In the genomic region with DNA sequence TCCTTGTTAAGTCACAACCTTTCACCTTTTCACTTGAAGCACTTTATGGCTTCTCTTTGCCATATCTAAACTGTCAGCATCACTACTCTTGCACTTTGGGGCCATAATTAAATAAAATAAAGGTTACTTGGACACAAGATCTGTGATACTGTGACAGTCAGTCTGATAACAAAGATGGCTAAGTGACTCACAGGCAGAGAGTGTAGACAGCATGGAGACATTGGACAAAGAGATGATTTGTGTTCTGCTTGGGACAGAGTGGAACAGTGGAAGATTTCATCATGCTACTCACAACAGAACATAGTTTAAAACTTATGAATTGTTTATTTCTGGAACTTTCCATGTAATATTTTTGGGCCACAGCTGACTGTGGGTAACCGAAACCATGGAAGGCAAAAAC, we compare ENCODE assay signal across 21 cellular contexts.
DNase-seq lines count a peak whose midpoint lies in the region; ATAC-seq and TF ChIP-seq lines count a peak whose summit lies in the region.
"Had no signal": no experiment of that assay in that cellular context is flagged by ENCODE, and none has a peak within 500 bp of the region (broad histone marks: within the 10 kb centered on the region; RNA-seq: fewer than 3 reads in every experiment).

No MANE protein-coding gene starts in this region.

- H3K4me3 ChIP-seq in AG10803 (ENCODE audit: low read length) (no peak overlapping the region), fibroblast of pulmonary artery (replicated peaks; ENCODE audit: low read depth, low read length) (no peak overlapping the region)
- H3K4me3 ChIP-seq: heart left ventricle, lower lobe of right lung had no signal

- ATAC-seq in HG03159 (IDR thresholded peaks at IDR 0.05; ENCODE audit: unreplicated experiment) = no peak
- ATAC-seq in HG03108 (IDR thresholded peaks at IDR 0.05; ENCODE audit: unreplicated experiment) = no peak
- ATAC-seq: lower lobe of right lung had no signal

- TF ChIP-seq CTCF in AG10803 (conservative IDR thresholded peaks at IDR 0.05; ENCODE audit: low read length) (no peak), fibroblast of pulmonary artery (IDR thresholded peaks at IDR 0.05; ENCODE audit: low read length, missing control alignments) (no peak)

- peak; percentile 11 for DNase-seq in AG10803 (ENCODE audit: low read depth)
- peak; percentile 29 for DNase-seq in RPMI7951 (ENCODE audit: low read depth)
- peak; percentile 21 for DNase-seq in fibroblast of pulmonary artery (ENCODE audit: low read depth)
- DNase-seq in pons (ENCODE audit: low spot score) = peak; percentile 77
- DNase-seq in activated CD8-positive, alpha-beta memory T cell treated with anti-CD3 and anti-CD28 coated beads for 24 hours = no peak
- DNase-seq in NCI-H526 (lab: John Stamatoyannopoulos, UW) = no peak
- DNase-seq: activated CD4-positive, alpha-beta T cell treated with anti-CD3 and anti-CD28 coated beads for 48 hours; activated gamma-delta T cell treated with Interleukin-2 at 50 U/mL for 16 hours; activated T-cell treated with anti-CD3 and anti-CD28 coated beads, Interleukin-2, amount 50 U/mL, for 24 hours; brain microvascular endothelial cell; DMS153; H7; heart left ventricle; lower lobe of right lung; NCI-H146; NCI-H2107; NCI-H774; stimulated activated CD4-positive, alpha-beta T cell treated with anti-CD3 and anti-CD28 coated beads, Interleukin-2, amount 100 ng/mL, for 24 hours; trophoblast cell had no signal

Comparison
In these comparisons a context has a peak if more than half of its experiments do, and no peak if none do; other contexts are left out.
1. DNase-seq: peak in AG10803 (single experiment), RPMI7951 (single experiment), fibroblast of pulmonary artery (single experiment) and pons (single experiment); none in activated CD8-positive, alpha-beta memory T cell treated with anti-CD3 and anti-CD28 coated beads for 24 hours (single experiment) and NCI-H526 (0 of 2).